ENCODE assay signal across 8 cellular contexts in genomic region chr15:40252438-40253178, GRCh38. TPM values are rescaled to one million over a fixed set of nuclear protein-coding genes. Genes with fewer than 3 reads are reported as not detected.
DNase-seq lines count a peak whose midpoint lies in the region; ATAC-seq and FAIRE-seq lines count a peak whose summit lies in the region.

No MANE protein-coding gene starts in this region.

- 0 to 2% (median 1%) methylated on average over 57 to 84 of the region's 84 CpGs for WGBS in small intestine, 3 donors

- peaks cover 13 to 22% (median 18%) of the 10 kb centered on the region in 3 donors for H3K4me1 Mint-ChIP-seq in CD8-positive, alpha-beta memory T cell
- H3K4me1 Mint-ChIP-seq in activated naive CD8-positive, alpha-beta T cell treated with anti-CD3 and anti-CD28 coated beads, Interleukin-2, amount 10 ng/mL, durations not matched to agents 7 days and 5 days = peaks cover 9% of the 10 kb centered on the region

- peaks cover 15 to 22% of the 10 kb centered on the region in 2 donors for H3K27me3 Mint-ChIP-seq in CD8-positive, alpha-beta memory T cell
- peaks cover 39% of the 10 kb centered on the region for H3K27me3 Mint-ChIP-seq in activated naive CD8-positive, alpha-beta T cell treated with anti-CD3 and anti-CD28 coated beads, Interleukin-2, amount 10 ng/mL, durations not matched to agents 7 days and 5 days

- H3K27me3 ChIP-seq in CD8-positive, alpha-beta memory T cell (ENCODE audit: insufficient read depth, low read length, poor library complexity, severe bottlenecking) = peaks cover 7% of the 10 kb centered on the region
- H3K27me3 ChIP-seq in small intestine (ENCODE audit: control insufficient read depth in 2 of 2, insufficient read depth in 2 of 2, low read length in 2 of 2) = no peaks in the 10 kb centered on the region

- CTCF ChIA-PET in CD8-positive, alpha-beta memory T cell (lab: Charles Lee) = no interaction called here

- H3K4me1 ChIP-seq in CD8-positive, alpha-beta memory T cell (ENCODE audit: insufficient read depth, low read length) = peaks cover 7% of the 10 kb centered on the region
- H3K4me1 ChIP-seq in small intestine (ENCODE audit: control insufficient read depth in 2 of 2, insufficient read depth in 1 of 2, low read depth in 1 of 2, low read length in 1 of 2) = no peaks in the 10 kb centered on the region

- H3K36me3 Mint-ChIP-seq in CD8-positive, alpha-beta memory T cell = peaks cover 0 to 2% (median 0%) of the 10 kb centered on the region in 3 donors
- no peaks in the 10 kb centered on the region for H3K36me3 Mint-ChIP-seq in activated naive CD8-positive, alpha-beta T cell treated with anti-CD3 and anti-CD28 coated beads, Interleukin-2, amount 10 ng/mL, durations not matched to agents 7 days and 5 days

- H3K4me3 ChIP-seq in CD8-positive, alpha-beta memory T cell (ENCODE audit: low read length) = peak overlapping the region; percentile 32
- H3K4me3 ChIP-seq in iPS-18c (ENCODE audit: insufficient read depth, low read depth, low read length) (peak overlapping the region; percentile 52), small intestine (ENCODE audit: low read depth in 1 of 2, low read length in 2 of 2) (peak overlapping the region; percentile 32 to 68)

- H3K9me3 Mint-ChIP-seq in CD8-positive, alpha-beta memory T cell = no peaks in the 10 kb centered on the region
- H3K9me3 Mint-ChIP-seq in activated naive CD8-positive, alpha-beta T cell treated with anti-CD3 and anti-CD28 coated beads, Interleukin-2, amount 10 ng/mL, durations not matched to agents 7 days and 5 days = no peaks in the 10 kb centered on the region

- peak overlapping the region; percentile 51 to 89 (median 79) for H3K4me3 Mint-ChIP-seq in CD8-positive, alpha-beta memory T cell
- peak overlapping the region; percentile 84 for H3K4me3 Mint-ChIP-seq in activated naive CD8-positive, alpha-beta T cell treated with anti-CD3 and anti-CD28 coated beads, Interleukin-2, amount 10 ng/mL, durations not matched to agents 7 days and 5 days

- no peak overlapping the region for H3K27ac ChIP-seq in CD8-positive, alpha-beta memory T cell (ENCODE audit: low read depth, low read length)
- H3K27ac ChIP-seq in small intestine (ENCODE audit: low read depth in 1 of 2, low read length in 1 of 2) = no peak overlapping the region

- peak; percentile 59 for ATAC-seq in activated naive CD8-positive, alpha-beta T cell treated with anti-CD3 and anti-CD28 coated beads, Interleukin-2, amount 10 ng/mL, durations not matched to agents 7 days and 5 days (ENCODE audit: low read depth)
- no peak for ATAC-seq in HG02870 (IDR thresholded peaks at IDR 0.05; ENCODE audit: unreplicated experiment)

- POLR2A ChIA-PET in CD8-positive, alpha-beta memory T cell (lab: Charles Lee) = no interaction called here
- POLR2A ChIA-PET in activated naive CD8-positive, alpha-beta T cell treated with anti-CD3 and anti-CD28 coated beads, Interleukin-2, amount 10 ng/mL, durations not matched to agents 7 days and 5 days (lab: Charles Lee) = no interaction called here

- FAIRE-seq in small intestine (lab: Jason Lieb, UNC) = no peak

- H3K27ac Mint-ChIP-seq in CD8-positive, alpha-beta memory T cell = peak overlapping the region in 3 of 8 donors; percentile 10 to 93 (median 63)
- H3K27ac Mint-ChIP-seq in activated naive CD8-positive, alpha-beta T cell treated with anti-CD3 and anti-CD28 coated beads, Interleukin-2, amount 10 ng/mL, durations not matched to agents 7 days and 5 days = no peak overlapping the region

- peak in 2 of 5 donors; percentile 4 to 25 for DNase-seq in CD8-positive, alpha-beta memory T cell
- DNase-seq in HuH-7.5 (ENCODE audit: low spot score) = peak; percentile 68
- peak; percentile 58 for DNase-seq in activated naive CD8-positive, alpha-beta T cell treated with anti-CD3 and anti-CD28 coated beads, Interleukin-2, amount 10 ng/mL, durations not matched to agents 7 days and 5 days
- peak; percentile 56 for DNase-seq in small intestine
- DNase-seq in 8988T = no peak
- no peak for DNase-seq in COR-L47 (lab: John Stamatoyannopoulos, UW)

- H3K9me3 ChIP-seq in CD8-positive, alpha-beta memory T cell (ENCODE audit: low read length) = no peaks in the 10 kb centered on the region
- no peaks in the 10 kb centered on the region for H3K9me3 ChIP-seq in iPS-18c (ENCODE audit: control insufficient read depth, insufficient read depth, low read length)
- H3K9me3 ChIP-seq in small intestine (ENCODE audit: control insufficient read depth, low read depth) = no peaks in the 10 kb centered on the region

- H3K36me3 ChIP-seq in CD8-positive, alpha-beta memory T cell (ENCODE audit: insufficient read depth, low read length) = no peaks in the 10 kb centered on the region
- H3K36me3 ChIP-seq in small intestine (ENCODE audit: control insufficient read depth in 2 of 2, insufficient read depth in 2 of 2, low read length in 2 of 2) = no peaks in the 10 kb centered on the region

RNA-seq across cellular contexts. Expression of gene PAK6, which starts 13.7 kb away (rescaled TPM):
- 1 to 10 TPM; 1.7 to 1.9 TPM for total RNA-seq in CD8-positive, alpha-beta memory T cell
- polyA plus RNA-seq in CD8-positive, alpha-beta memory T cell = 2.8 TPM
- 1 to 10 TPM in 1 of 2 experiments, under 1 TPM in 1; 0.91 to 1.3 TPM for total RNA-seq in activated naive CD8-positive, alpha-beta T cell treated with anti-CD3 and anti-CD28 coated beads, Interleukin-2, amount 10 ng/mL, durations not matched to agents 7 days and 5 days
- polyA plus RNA-seq in small intestine = 1 to 10 TPM in 1 of 3 donors, under 1 TPM in 2; 0.67 to 5.1 (median 0.81) TPM

RNA-seq across cellular contexts. Expression of gene ANKRD63, which starts 30.3 kb away (rescaled TPM):
- not detected for total RNA-seq in CD8-positive, alpha-beta memory T cell
- not detected for polyA plus RNA-seq in CD8-positive, alpha-beta memory T cell
- total RNA-seq in activated naive CD8-positive, alpha-beta T cell treated with anti-CD3 and anti-CD28 coated beads, Interleukin-2, amount 10 ng/mL, durations not matched to agents 7 days and 5 days = under 1 TPM in 1 of 2 experiments, not detected in 1; 0.26 TPM
- under 1 TPM in 1 of 3 donors, not detected in 2; 0.04 TPM for polyA plus RNA-seq in small intestine

RNA-seq across cellular contexts. Expression of gene PLCB2, which starts 55.1 kb away (rescaled TPM):
- total RNA-seq in CD8-positive, alpha-beta memory T cell = 10 to 100 TPM; 57.3 to 57.7 TPM
- 34.8 TPM for polyA plus RNA-seq in CD8-positive, alpha-beta memory T cell
- total RNA-seq in activated naive CD8-positive, alpha-beta T cell treated with anti-CD3 and anti-CD28 coated beads, Interleukin-2, amount 10 ng/mL, durations not matched to agents 7 days and 5 days = 100 to 1,000 TPM; 173 to 174 TPM
- polyA plus RNA-seq in small intestine = 1 to 10 TPM; 5.6 to 8.1 (median 7.6) TPM

Comparison
In these comparisons a context has a peak if more than half of its experiments do, and no peak if none do; other contexts are left out.
1. DNase-seq: peak in HuH-7.5 (single experiment), activated naive CD8-positive, alpha-beta T cell treated with anti-CD3 and anti-CD28 coated beads, Interleukin-2, amount 10 ng/mL, durations not matched to agents 7 days and 5 days (single experiment) and small intestine (single experiment); none in 8988T (single experiment) and COR-L47 (single experiment).
2. Peak in every context shown above with its lines, with median percentiles within 50 percentile points of each other: H3K4me3 ChIP-seq.